In the genomic region with DNA sequence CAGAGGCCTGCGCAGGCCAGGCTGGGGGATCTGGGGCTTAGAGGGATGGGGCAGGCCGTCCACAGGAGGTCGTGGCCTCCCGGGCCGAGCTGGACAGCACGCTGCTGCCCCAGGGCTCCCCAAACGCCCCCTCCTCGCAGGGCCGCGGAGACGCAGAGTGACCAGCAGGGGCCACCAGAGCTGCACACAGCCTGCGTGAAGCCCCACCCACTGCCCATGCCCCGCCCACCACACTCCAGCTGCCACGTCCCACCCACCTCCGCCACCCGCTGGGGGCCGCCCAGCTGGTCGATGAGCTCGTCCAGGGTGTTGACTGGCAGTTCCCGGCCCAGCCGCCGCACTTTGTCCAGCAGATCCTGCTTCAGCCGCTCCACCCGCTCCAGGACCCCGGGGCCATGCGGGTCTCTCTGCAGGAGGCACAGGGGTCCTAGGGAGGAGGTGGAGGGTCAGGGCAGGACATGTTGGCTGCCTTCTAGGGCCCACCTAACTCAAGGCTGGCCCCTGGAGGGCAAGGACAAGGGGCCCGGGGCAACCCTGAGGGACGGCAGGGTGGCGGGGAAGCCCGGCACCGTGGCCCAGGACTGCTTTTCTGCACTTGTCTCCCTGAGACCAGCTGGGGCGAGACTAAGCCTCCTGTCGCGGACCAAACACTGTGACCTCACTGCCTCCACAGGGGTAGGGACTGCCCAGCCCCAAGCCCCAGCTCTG, we compare ENCODE assay signal across 8 cellular contexts. TPM values are rescaled to one million over a fixed set of nuclear protein-coding genes. Genes with fewer than 3 reads are reported as not detected.
DNase-seq lines count a peak whose midpoint lies in the region; ATAC-seq and TF ChIP-seq lines count a peak whose summit lies in the region.

No MANE protein-coding gene starts in this region.

- no peaks in the 10 kb centered on the region for H3K4me1 Mint-ChIP-seq in neural progenitor cell
- peaks cover 12% of the 10 kb centered on the region for H3K4me1 Mint-ChIP-seq in stimulated activated naive CD8-positive, alpha-beta T cell treated with anti-CD3 and anti-CD28 coated beads, Interleukin-15, amount 100 ng/mL, for 72 hours

- DNase-seq in GM12865 (ENCODE audit: low read depth) (peak; percentile 91), RPMI8226 (peak; percentile 36), activated gamma-delta T cell (lab: John Stamatoyannopoulos, UW) (peak; percentile 68), fibroblast of the conjunctiva (ENCODE audit: low read depth) (peak; percentile 95), neural progenitor cell (ENCODE audit: low spot score) (peak; percentile 95)
- peak; percentile 63 for DNase-seq in Jurkat, Clone E6-1 (ENCODE audit: low read depth, low spot score)
- DNase-seq in stimulated activated naive CD8-positive, alpha-beta T cell treated with anti-CD3 and anti-CD28 coated beads, Interleukin-15, amount 100 ng/mL, for 72 hours: peak; percentile 80 to 86

- H3K27ac ChIP-seq in neural progenitor cell: peak overlapping the region; percentile 13

- peak; percentile 78 for ATAC-seq in stimulated activated naive CD8-positive, alpha-beta T cell treated with anti-CD3 and anti-CD28 coated beads, Interleukin-15, amount 100 ng/mL, for 72 hours
- no peak for ATAC-seq in HG03342 (IDR thresholded peaks at IDR 0.05; ENCODE audit: unreplicated experiment)

- H4K20me1 ChIP-seq in neural progenitor cell (ENCODE audit: low read depth): peaks cover 6% of the 10 kb centered on the region

- no peak overlapping the region for H3K9ac ChIP-seq in neural progenitor cell

- H3K79me2 ChIP-seq in neural progenitor cell (ENCODE audit: low read depth): no peaks in the 10 kb centered on the region

- peaks cover 3% of the 10 kb centered on the region for H3K4me1 ChIP-seq in neural progenitor cell

- H3K9me3 ChIP-seq in neural progenitor cell (ENCODE audit: low read depth): no peaks in the 10 kb centered on the region

- H3K27me3 ChIP-seq in neural progenitor cell: no peaks in the 10 kb centered on the region

- H3K36me3 Mint-ChIP-seq in neural progenitor cell: no peaks in the 10 kb centered on the region

- H2AFZ ChIP-seq in neural progenitor cell (replicated peaks): no peak overlapping the region

- H3K4me3 ChIP-seq in GM12865 (ENCODE audit: low read depth, low read length): no peak overlapping the region
- no peak overlapping the region for H3K4me3 ChIP-seq in Jurkat, Clone E6-1 (ENCODE audit: low read length)
- no peak overlapping the region for H3K4me3 ChIP-seq in neural progenitor cell

- peak overlapping the region; percentile 54 for H3K4me2 ChIP-seq in neural progenitor cell

- no peaks in the 10 kb centered on the region for H3K9me3 Mint-ChIP-seq in neural progenitor cell
- H3K9me3 Mint-ChIP-seq in stimulated activated naive CD8-positive, alpha-beta T cell treated with anti-CD3 and anti-CD28 coated beads, Interleukin-15, amount 100 ng/mL, for 72 hours: no peaks in the 10 kb centered on the region

- TF ChIP-seq CTCF in GM12865 (IDR thresholded peaks at IDR 0.05; ENCODE audit: insufficient read depth, low read depth, low read length, missing control alignments): peak; percentile 83
- peak; percentile 83 for TF ChIP-seq CTCF in neural progenitor cell (IDR thresholded peaks at IDR 0.05)

- H3K27ac Mint-ChIP-seq in neural progenitor cell: no peak overlapping the region
- peak overlapping the region in 1 of 2 donors; percentile 67 for H3K27ac Mint-ChIP-seq in stimulated activated naive CD8-positive, alpha-beta T cell treated with anti-CD3 and anti-CD28 coated beads, Interleukin-15, amount 100 ng/mL, for 72 hours

- no peaks in the 10 kb centered on the region for H3K27me3 Mint-ChIP-seq in neural progenitor cell (ENCODE audit: insufficient read depth, low read depth)
- H3K27me3 Mint-ChIP-seq in stimulated activated naive CD8-positive, alpha-beta T cell treated with anti-CD3 and anti-CD28 coated beads, Interleukin-15, amount 100 ng/mL, for 72 hours: no peaks in the 10 kb centered on the region

- peaks cover 15% of the 10 kb centered on the region for H3F3A ChIP-seq in neural progenitor cell (ENCODE audit: low read depth)

- no peaks in the 10 kb centered on the region for H3K36me3 ChIP-seq in neural progenitor cell

- no peak overlapping the region for H3K4me3 Mint-ChIP-seq in neural progenitor cell
- no peak overlapping the region for H3K4me3 Mint-ChIP-seq in stimulated activated naive CD8-positive, alpha-beta T cell treated with anti-CD3 and anti-CD28 coated beads, Interleukin-15, amount 100 ng/mL, for 72 hours

RNA-seq across cellular contexts. Expression of a gene that starts 9.6 kb away (rescaled TPM):
- 394 TPM for polyA plus RNA-seq in Jurkat, Clone E6-1 (2012; ENCODE audit: insufficient read depth, insufficient read length)
- total RNA-seq in neural progenitor cell (ENCODE audit: low replicate concordance): 289 and 439 TPM in 2 replicates

RNA-seq across cellular contexts. Expression of a gene that starts 18.3 kb away (rescaled TPM):
- polyA plus RNA-seq in Jurkat, Clone E6-1 (2012; ENCODE audit: insufficient read depth, insufficient read length): 159 TPM
- 98.8 and 197 TPM in 2 replicates for total RNA-seq in neural progenitor cell (ENCODE audit: low replicate concordance)

RNA-seq across cellular contexts. Expression of a gene that starts 46.5 kb away (rescaled TPM):
- 81.3 TPM for polyA plus RNA-seq in Jurkat, Clone E6-1 (2012; ENCODE audit: insufficient read depth, insufficient read length)
- total RNA-seq in neural progenitor cell (ENCODE audit: low replicate concordance): 9.6 and 18.2 TPM in 2 replicates

Comparison
In these comparisons a context has a peak if more than half of its experiments do, and no peak if none do; other contexts are left out.
1. DNase-seq: peak in every context shown above with its lines; median percentile 95 in fibroblast of the conjunctiva; 95 in neural progenitor cell; 91 in GM12865; 83 in stimulated activated naive CD8-positive, alpha-beta T cell treated with anti-CD3 and anti-CD28 coated beads, Interleukin-15, amount 100 ng/mL, for 72 hours; 68 in activated gamma-delta T cell; 63 in Jurkat, Clone E6-1; 36 in RPMI8226.